ENCODE assay signal across 30 cellular contexts in the genomic region with DNA sequence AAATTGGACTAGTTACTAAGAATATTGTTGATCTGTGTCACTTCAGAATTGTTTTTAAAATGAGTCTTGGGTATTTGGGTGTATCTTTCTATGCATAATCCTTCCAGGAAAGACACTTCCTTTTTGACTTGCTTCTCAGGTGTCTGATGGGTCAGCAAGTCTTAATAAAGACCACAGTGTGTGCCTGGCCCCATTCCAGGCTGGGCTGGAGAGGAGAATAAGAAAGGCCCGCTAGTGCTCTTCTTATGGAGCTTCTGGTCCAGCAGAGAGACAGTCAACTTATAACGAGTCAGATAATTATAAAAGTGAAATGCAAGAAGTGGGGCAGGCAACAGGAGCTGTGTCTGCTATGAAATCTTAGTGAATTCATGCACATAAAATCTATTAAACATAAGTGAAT.
"Had no signal": no experiment of that assay in that cellular context is flagged by ENCODE, and none has a peak within 500 bp of the region (broad histone marks: within the 10 kb centered on the region; RNA-seq: fewer than 3 reads in every experiment).

No MANE protein-coding gene starts in this region.

- ATAC-seq: activated CD4-positive, alpha-beta T cell treated with anti-CD3 and anti-CD28 coated beads for 36 hours; activated CD8-positive, alpha-beta memory T cell treated with anti-CD3 and anti-CD28 coated beads, Interleukin-2, amount 10 ng/mL, durations not matched to agents 7 days and 5 days; activated CD8-positive, alpha-beta T cell treated with anti-CD3 and anti-CD28 coated beads, Interleukin-2, amount 10 ng/mL, durations not matched to agents 7 days and 5 days; esophagus mucosa; T-helper 17 cell had no signal

- H3K27ac Mint-ChIP-seq: activated CD4-positive, alpha-beta memory T cell treated with anti-CD3 and anti-CD28 coated beads for 36 hours; activated CD4-positive, alpha-beta T cell treated with anti-CD3 and anti-CD28 coated beads for 36 hours; activated CD4-positive, alpha-beta T cell treated with anti-CD3 and anti-CD28 coated beads, Interleukin-2, amount 10 ng/mL, durations not matched to agents 24 days and 14 days; activated CD8-positive, alpha-beta memory T cell treated with anti-CD3 and anti-CD28 coated beads, Interleukin-2, amount 10 ng/mL, durations not matched to agents 7 days and 5 days; activated CD8-positive, alpha-beta T cell treated with anti-CD3 and anti-CD28 coated beads, Interleukin-2, amount 10 ng/mL, durations not matched to agents 7 days and 5 days; activated naive CD4-positive, alpha-beta T cell treated with anti-CD3 and anti-CD28 coated beads for 36 hours; activated naive CD4-positive, alpha-beta T cell treated with anti-CD3 and anti-CD28 coated beads, Interleukin-2, amount 50 U/mL, for 24 hours; activated naive CD8-positive, alpha-beta T cell treated with anti-CD3 and anti-CD28 coated beads, Interleukin-2, amount 10 ng/mL, durations not matched to agents 7 days and 5 days; activated T-helper 1 cell treated with anti-CD3 and anti-CD28 coated beads, Interleukin-12 subunit alpha, Interleukin-12 subunit beta, Interleukin-2, Interleukin-4 antibody, amounts not matched to agents 30 ng/mL and 10 ng/mL and 1 ng/mL, durations not matched to agents 14 hours and 24 hours and 36 hours; activated T-helper 2 cell treated with anti-CD3 and anti-CD28 coated beads, Interferon-gamma antibody, Interleukin-2, Interleukin-4, amounts not matched to agents 10 μg/mL and 5 μg/mL and 100 μg/mL, durations not matched to agents 14 hours and 24 hours and 36 hours; brain; T-helper 17 cell; T-helper 2 cell treated with Interferon-gamma antibody and Interleukin-4, amounts not matched to agents 5 μg/mL and 100 μg/mL, for 36 hours had no signal

- H3K4me1 ChIP-seq: ascending aorta, breast epithelium, colonic mucosa had no signal

- H3K27me3 Mint-ChIP-seq: activated CD4-positive, alpha-beta memory T cell treated with anti-CD3 and anti-CD28 coated beads for 36 hours; activated CD4-positive, alpha-beta T cell treated with anti-CD3 and anti-CD28 coated beads for 36 hours; activated CD4-positive, alpha-beta T cell treated with anti-CD3 and anti-CD28 coated beads, Interleukin-2, amount 10 ng/mL, durations not matched to agents 24 days and 14 days; activated naive CD4-positive, alpha-beta T cell treated with anti-CD3 and anti-CD28 coated beads, Interleukin-2, amount 50 U/mL, for 24 hours; activated naive CD8-positive, alpha-beta T cell treated with anti-CD3 and anti-CD28 coated beads, Interleukin-2, amount 10 ng/mL, durations not matched to agents 7 days and 5 days; T-helper 17 cell had no signal

- H3K4me3 ChIP-seq: ascending aorta, breast epithelium, cardiac muscle cell, colonic mucosa had no signal

- H3K27ac ChIP-seq: ascending aorta, breast epithelium, cardiac muscle cell, colonic mucosa had no signal

- H3K4me1 Mint-ChIP-seq: brain had no signal

- H3K36me3 ChIP-seq: ascending aorta, breast epithelium, cardiac muscle cell, colonic mucosa had no signal

- H3K4me3 Mint-ChIP-seq: activated CD4-positive, alpha-beta memory T cell treated with anti-CD3 and anti-CD28 coated beads for 36 hours; activated CD4-positive, alpha-beta T cell treated with anti-CD3 and anti-CD28 coated beads for 36 hours; activated CD4-positive, alpha-beta T cell treated with anti-CD3 and anti-CD28 coated beads, Interleukin-2, amount 10 ng/mL, durations not matched to agents 24 days and 14 days; activated CD8-positive, alpha-beta memory T cell treated with anti-CD3 and anti-CD28 coated beads, Interleukin-2, amount 10 ng/mL, durations not matched to agents 7 days and 5 days; activated CD8-positive, alpha-beta T cell treated with anti-CD3 and anti-CD28 coated beads, Interleukin-2, amount 10 ng/mL, durations not matched to agents 7 days and 5 days; activated naive CD4-positive, alpha-beta T cell treated with anti-CD3 and anti-CD28 coated beads for 36 hours; activated naive CD4-positive, alpha-beta T cell treated with anti-CD3 and anti-CD28 coated beads, Interleukin-2, amount 50 U/mL, for 24 hours; activated naive CD8-positive, alpha-beta T cell treated with anti-CD3 and anti-CD28 coated beads, Interleukin-2, amount 10 ng/mL, durations not matched to agents 7 days and 5 days; activated T-helper 1 cell treated with anti-CD3 and anti-CD28 coated beads, Interleukin-12 subunit alpha, Interleukin-12 subunit beta, Interleukin-2, Interleukin-4 antibody, amounts not matched to agents 30 ng/mL and 10 ng/mL and 1 ng/mL, durations not matched to agents 14 hours and 24 hours and 36 hours; brain; T-helper 17 cell; T-helper 2 cell treated with Interferon-gamma antibody and Interleukin-4, amounts not matched to agents 5 μg/mL and 100 μg/mL, for 36 hours had no signal

- H3K9me3 ChIP-seq: ascending aorta, breast epithelium, colonic mucosa had no signal

- DNase-seq: activated CD4-positive, alpha-beta memory T cell treated with anti-CD3 and anti-CD28 coated beads for 36 hours; activated CD4-positive, alpha-beta T cell treated with anti-CD3 and anti-CD28 coated beads for 36 hours; activated CD4-positive, alpha-beta T cell treated with anti-CD3 and anti-CD28 coated beads, Interleukin-2, amount 10 ng/mL, durations not matched to agents 24 days and 14 days; activated CD4-positive, CD25-positive, alpha-beta regulatory T cell; activated CD4-positive, CD25-positive, alpha-beta regulatory T cell treated with anti-CD3 and anti-CD28 coated beads, Interleukin-2, amount 50 U/mL, for 72 hours; activated CD8-positive, alpha-beta memory T cell treated with anti-CD3 and anti-CD28 coated beads, Interleukin-2, amount 10 ng/mL, durations not matched to agents 7 days and 5 days; activated CD8-positive, alpha-beta memory T cell treated with anti-CD3 and anti-CD28 coated beads, Interleukin-2, amount 50 U/mL, for 4 hours; activated CD8-positive, alpha-beta T cell treated with anti-CD3 and anti-CD28 coated beads, Interleukin-2, amount 10 ng/mL, durations not matched to agents 7 days and 5 days; activated effector memory CD4-positive, alpha-beta T cell treated with anti-CD3 and anti-CD28 coated beads, Interleukin-2, amount 50 U/mL, for 16 hours; activated naive CD4-positive, alpha-beta T cell treated with anti-CD3 and anti-CD28 coated beads for 36 hours; activated naive CD8-positive, alpha-beta T cell treated with anti-CD3 and anti-CD28 coated beads, Interleukin-2, amount 10 ng/mL, durations not matched to agents 7 days and 5 days; activated T-cell treated with anti-CD3 and anti-CD28 coated beads, Interleukin-2, amount 50 U/mL, for 1 hour; activated T-cell treated with anti-CD3 and anti-CD28 coated beads, Interleukin-2, amount 50 U/mL, for 48 hours; central memory CD4-positive, alpha-beta T cell; cerebellar nuclear complex; colonic mucosa; effector CD8-positive, alpha-beta T cell; foreskin fibroblast; glutamatergic neuron; T-helper 1 cell; T-helper 17 cell had no signal

- H3K36me3 Mint-ChIP-seq: activated CD8-positive, alpha-beta memory T cell treated with anti-CD3 and anti-CD28 coated beads, Interleukin-2, amount 10 ng/mL, durations not matched to agents 7 days and 5 days; brain had no signal

- H3K27me3 ChIP-seq: ascending aorta, breast epithelium, cardiac muscle cell, colonic mucosa had no signal

- H3K9me3 Mint-ChIP-seq: activated CD4-positive, alpha-beta memory T cell treated with anti-CD3 and anti-CD28 coated beads for 36 hours; activated CD4-positive, alpha-beta T cell treated with anti-CD3 and anti-CD28 coated beads, Interleukin-2, amount 10 ng/mL, durations not matched to agents 24 days and 14 days; activated naive CD4-positive, alpha-beta T cell treated with anti-CD3 and anti-CD28 coated beads for 36 hours; activated naive CD4-positive, alpha-beta T cell treated with anti-CD3 and anti-CD28 coated beads, Interleukin-2, amount 50 U/mL, for 24 hours; activated naive CD8-positive, alpha-beta T cell treated with anti-CD3 and anti-CD28 coated beads, Interleukin-2, amount 10 ng/mL, durations not matched to agents 7 days and 5 days; activated T-helper 1 cell treated with anti-CD3 and anti-CD28 coated beads, Interleukin-12 subunit alpha, Interleukin-12 subunit beta, Interleukin-2, Interleukin-4 antibody, amounts not matched to agents 30 ng/mL and 10 ng/mL and 1 ng/mL, durations not matched to agents 14 hours and 24 hours and 36 hours; activated T-helper 2 cell treated with anti-CD3 and anti-CD28 coated beads, Interferon-gamma antibody, Interleukin-2, Interleukin-4, amounts not matched to agents 10 μg/mL and 5 μg/mL and 100 μg/mL, durations not matched to agents 14 hours and 24 hours and 36 hours; brain; T-helper 2 cell treated with Interferon-gamma antibody and Interleukin-4, amounts not matched to agents 5 μg/mL and 100 μg/mL, for 36 hours had no signal
